In the genomic region with DNA sequence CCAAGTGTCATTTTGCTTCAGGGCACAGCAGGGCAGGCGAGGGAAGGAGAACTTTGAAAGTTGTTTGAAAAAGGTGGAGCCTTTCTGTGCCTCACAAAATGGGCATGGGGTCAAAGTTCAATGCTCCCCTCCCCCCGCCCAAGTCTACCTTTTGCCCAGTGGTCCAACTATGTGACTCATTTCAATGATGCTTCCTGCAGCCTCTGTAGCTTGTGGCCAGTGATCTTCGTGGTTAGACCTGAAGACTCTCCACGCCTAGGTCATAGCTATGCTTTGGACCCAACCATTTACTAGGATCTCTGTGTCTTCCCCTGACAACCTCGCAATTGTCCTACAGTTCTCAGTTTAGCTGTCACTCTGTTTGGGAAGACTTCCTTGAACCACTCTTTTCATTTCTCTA, we compare ENCODE assay signal across 12 cellular contexts.
DNase-seq lines count a peak whose midpoint lies in the region.
"Had no signal": no experiment of that assay in that cellular context is flagged by ENCODE, and none has a peak within 500 bp of the region (broad histone marks: within the 10 kb centered on the region; RNA-seq: fewer than 3 reads in every experiment).

No MANE protein-coding gene starts in this region.

- DNase-seq in HT-29 (ENCODE audit: low spot score) (peak; percentile 3), SW480 (ENCODE audit: low spot score) (peak; percentile 63), ecto neural progenitor cell (ENCODE audit: low spot score) (peak; percentile 15), NCI-H345 treated with DMSO at 0.1 percent for 48 hours (lab: John Stamatoyannopoulos, UW; ENCODE audit: unreplicated experiment) (no peak), NCI-H1694 treated with DMSO at 0.1 percent for 48 hours (lab: John Stamatoyannopoulos, UW) (no peak)
- no peak for DNase-seq in central memory CD4-positive, alpha-beta T cell
- DNase-seq: Caco-2; CD4-positive, CD25-positive, alpha-beta regulatory T cell; CD8-positive, alpha-beta T cell; DMS153; DND-41; H9 had no signal

Comparison
In these comparisons a context has a peak if more than half of its experiments do, and no peak if none do; other contexts are left out.
1. DNase-seq: peak in HT-29 (single experiment), SW480 (single experiment) and ecto neural progenitor cell (single experiment); none in NCI-H345 treated with DMSO at 0.1 percent for 48 hours (single experiment), NCI-H1694 treated with DMSO at 0.1 percent for 48 hours (single experiment) and central memory CD4-positive, alpha-beta T cell (single experiment).